Comparison of ENCODE assay signal across 36 cellular contexts in the genomic region with DNA sequence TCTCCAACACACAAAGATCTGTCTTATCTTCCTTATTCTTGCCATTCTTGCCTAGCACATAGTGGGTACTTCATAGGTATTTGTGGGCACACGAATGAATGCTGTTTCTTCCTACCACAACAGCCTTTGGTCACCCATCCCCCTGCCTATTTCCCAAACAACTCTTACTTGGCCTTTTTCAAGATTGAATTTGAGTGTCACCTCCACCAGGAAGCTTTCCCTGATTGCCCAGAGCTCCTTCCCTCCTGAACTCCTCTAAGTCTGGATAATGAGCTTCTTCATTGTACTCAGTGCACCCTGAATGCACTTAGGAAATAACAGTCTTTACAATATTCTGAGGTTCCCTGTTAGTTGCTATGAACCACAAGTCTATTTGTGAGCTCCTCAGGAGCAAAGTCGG.
"Had no signal": no experiment of that assay in that cellular context is flagged by ENCODE, and none has a peak within 500 bp of the region (broad histone marks: within the 10 kb centered on the region; RNA-seq: fewer than 3 reads in every experiment).

No MANE protein-coding gene starts in this region.

- DNase-seq: Karpas-422, Kasumi-1, MG63, MM.1S, MV-4-11, NCI-H1048, NCI-H1092, NCI-H1092 treated with DMSO at 0.1 percent for 48 hours, NCI-H1105, NCI-H1105 treated with DMSO at 0.1 percent for 48 hours, NCI-H1417, NCI-H1417 treated with DMSO at 0.1 percent for 48 hours, NCI-H1436, NCI-H1436 treated with DMSO at 0.1 percent for 48 hours, NCI-H146, NCI-H1694, NCI-H1694 treated with DMSO at 0.1 percent for 48 hours, NCI-H187, NCI-H187 treated with DMSO at 0.1 percent for 48 hours, NCI-H1930, NCI-H2029, NCI-H2029 treated with DMSO at 0.1 percent for 48 hours, NCI-H2081, NCI-H2081 treated with DMSO at 0.1 percent for 48 hours, NCI-H2107, NCI-H2171, NCI-H2171 treated with DMSO at 0.1 percent for 48 hours, NCI-H2227 treated with DMSO at 0.1 percent for 48 hours, NCI-H226, NCI-H345, NCI-H446, NCI-H446 treated with DMSO at 0.1 percent for 48 hours, NCI-H510A, NCI-H510A treated with DMSO at 0.1 percent for 48 hours, NCI-H524, NCI-H524 treated with DMSO at 0.1 percent for 48 hours had no signal

- H3K4me3 ChIP-seq: MG63 had no signal

- H3K27me3 ChIP-seq: MG63 had no signal

- H3K36me3 ChIP-seq: MG63 had no signal
